Comparison of ENCODE assay signal across 8 cellular contexts in the genomic region with DNA sequence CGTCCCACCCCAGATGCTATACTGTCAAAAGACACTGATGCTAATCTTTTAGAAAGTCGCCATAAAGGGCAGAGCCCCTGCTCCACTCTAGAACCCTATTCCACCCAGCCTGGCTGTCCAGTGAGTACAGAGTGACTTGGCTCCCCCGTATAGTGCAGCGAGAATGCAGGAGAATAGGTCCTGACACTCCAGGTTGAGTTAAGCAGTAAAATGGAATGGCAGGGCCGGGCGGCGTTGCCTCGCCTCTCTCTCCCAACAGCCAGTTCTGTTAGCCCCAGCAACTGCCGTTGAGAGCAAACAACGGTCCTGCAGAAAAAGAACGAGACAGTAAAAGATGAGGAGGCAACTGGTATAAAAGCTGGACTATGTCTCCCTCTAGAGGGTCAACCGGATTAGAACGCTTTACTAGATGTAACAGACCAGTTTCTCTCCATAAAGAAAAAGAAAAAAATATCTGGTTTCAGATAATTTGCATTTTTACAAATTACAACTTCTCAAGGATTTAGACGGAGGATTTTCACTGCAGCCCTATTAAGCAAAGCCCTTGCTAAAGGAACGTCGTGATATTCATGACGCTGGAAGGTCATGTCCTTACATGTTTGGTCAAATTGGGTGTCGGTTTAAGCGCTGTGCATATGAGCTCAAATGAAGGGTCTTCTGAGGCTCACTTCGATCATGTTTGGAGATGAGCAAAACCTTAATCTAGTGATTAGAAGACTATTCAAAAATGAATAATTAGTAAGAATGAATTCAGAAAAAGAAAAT.
A peak's percentile ranks its signal among the peaks of the same experiment; 100 is the strongest.
DNase-seq lines count a peak whose midpoint lies in the region; TF ChIP-seq lines count a peak whose summit lies in the region.

No MANE protein-coding gene starts in this region.

- POLR2A ChIA-PET in HEK293T (lab: Yijun Ruan, JAX), result no interaction called here
- POLR2A ChIA-PET in RWPE1 (lab: Yijun Ruan, JAX; ENCODE audit: low non-redundant PET), result no interaction called here

- no peak overlapping the region for H3K27ac Mint-ChIP-seq in activated naive CD8-positive, alpha-beta T cell

- peak overlapping the region; percentile 74 for H3K4me2 ChIP-seq in osteoblast (ENCODE audit: insufficient read depth, low read length)

- H3K4me1 ChIP-seq in osteoblast (ENCODE audit: insufficient read depth, low read length), result peaks cover 14% of the 10 kb centered on the region

- H3K79me2 ChIP-seq in osteoblast (ENCODE audit: insufficient read depth, low read length), result no peaks in the 10 kb centered on the region

- H3K4me1 Mint-ChIP-seq in activated naive CD8-positive, alpha-beta T cell (ENCODE audit: low read depth), result peaks cover 22% of the 10 kb centered on the region

- H3K36me3 ChIP-seq in osteoblast (ENCODE audit: insufficient read depth, low read length), result no peaks in the 10 kb centered on the region

- H3K4me3 Mint-ChIP-seq in activated naive CD8-positive, alpha-beta T cell, result peak overlapping the region; percentile 89

- peak overlapping the region; percentile 80 for H2AFZ ChIP-seq in osteoblast (ENCODE audit: low read length)

- intact Hi-C loops in head of caudate nucleus (cut with DNase I), result no loop called here

- CTCF ChIA-PET in HEK293T (lab: Yijun Ruan, JAX) (interaction anchor here (0.6 to 1.7 kb wide), 6 partner anchors 8 to 1498 kb away, joined by 3 to 15 read pairs (median 4); no protein-coding TSS in a partner anchor), RWPE1 (lab: Yijun Ruan, JAX) (interaction anchor here (0.6 to 1.6 kb wide), 6 partner anchors 13 to 607 kb away, joined by 3 to 7 read pairs (median 5); no protein-coding TSS in a partner anchor)

- no peaks in the 10 kb centered on the region for H3K36me3 Mint-ChIP-seq in activated naive CD8-positive, alpha-beta T cell

- H4K20me1 ChIP-seq in osteoblast (ENCODE audit: insufficient read depth, low read length), result no peaks in the 10 kb centered on the region

- TF ChIP-seq CTCF in GM10266 (IDR thresholded peaks at IDR 0.05; ENCODE audit: control insufficient read depth, insufficient read depth, low read depth, missing control alignments), result peak; percentile 63
- TF ChIP-seq CTCF in RWPE1 (conservative IDR thresholded peaks at IDR 0.05; ENCODE audit: low read depth), result peak; percentile 65
- peak; percentile 75 for TF ChIP-seq CTCF in osteoblast (IDR thresholded peaks at IDR 0.05; ENCODE audit: extremely low read depth, low read depth, low read length)

- H3K9me3 ChIP-seq in osteoblast (ENCODE audit: low read depth, low read length), result no peaks in the 10 kb centered on the region

- DNase-seq in GM10266 (ENCODE audit: extremely low spot score), result peak; percentile 81
- DNase-seq in HEK293T (ENCODE audit: extremely low spot score), result peak; percentile 70
- DNase-seq in M059J (ENCODE audit: low read depth), result peak; percentile 82
- DNase-seq in RWPE1 (ENCODE audit: low spot score), result peak; percentile 68
- peak in 41 of 42 donors; percentile 3 to 86 (median 50) for DNase-seq in head of caudate nucleus
- peak; percentile 97 for DNase-seq in osteoblast (ENCODE audit: insufficient read length, low spot score, missing footprints)
- no peak for DNase-seq in mesenteric fat pad (ENCODE audit: low spot score)

- peaks cover 22% of the 10 kb centered on the region for H3K27me3 Mint-ChIP-seq in activated naive CD8-positive, alpha-beta T cell

- peaks cover 43% of the 10 kb centered on the region for H3K27me3 ChIP-seq in osteoblast (ENCODE audit: insufficient read depth, low read length)

- no peaks in the 10 kb centered on the region for H3K9me3 Mint-ChIP-seq in activated naive CD8-positive, alpha-beta T cell (ENCODE audit: low read depth)

- H3K4me3 ChIP-seq in osteoblast (ENCODE audit: insufficient read depth, low read length), result peak overlapping the region; percentile 40

- H3K27ac ChIP-seq in RWPE1 (no peak overlapping the region), osteoblast (ENCODE audit: low read depth, low read length) (no peak overlapping the region)

TF ChIP-seq in HEK293T, 16 proteins besides CTCF, POLR2A, EP300 and RAD21:
- TF ChIP-seq LEF1 (IDR thresholded peaks at IDR 0.05; ENCODE audit: borderline replicate concordance) (no peak), PKNOX1 (IDR thresholded peaks at IDR 0.05) (no peak), SP1 (IDR thresholded peaks at IDR 0.05) (no peak), L3MBTL2 (conservative IDR thresholded peaks at IDR 0.05) (no peak), FOXK2 (IDR thresholded peaks at IDR 0.05) (no peak), ARNT (IDR thresholded peaks at IDR 0.05) (no peak), CTBP1 (IDR thresholded peaks at IDR 0.05; ENCODE audit: borderline replicate concordance) (no peak), SUZ12 (IDR thresholded peaks at IDR 0.05) (no peak), FOXA1 (IDR thresholded peaks at IDR 0.05) (no peak), FOXM1 (IDR thresholded peaks at IDR 0.05; ENCODE audit: borderline replicate concordance) (no peak)
TF ChIP-seq in HEK293T: peak in this region for 0.
